In genomic region chr13:47672982-47673670, GRCh38 we compare ENCODE assay signal across 14 cellular contexts.
DNase-seq lines count a peak whose midpoint lies in the region; FAIRE-seq and TF ChIP-seq lines count a peak whose summit lies in the region.
"Had no signal": no experiment of that assay in that cellular context is flagged by ENCODE, and none has a peak within 500 bp of the region (broad histone marks: within the 10 kb centered on the region; RNA-seq: fewer than 3 reads in every experiment).

No MANE protein-coding gene starts in this region.

- peak in 1 of 2 donors; percentile 23 for TF ChIP-seq RAD21 in liver (IDR thresholded peaks at IDR 0.05)

- H3K9ac ChIP-seq in liver (ENCODE audit: low read depth in 1 of 2, low read length in 2 of 2) = no peak overlapping the region
- H3K9ac ChIP-seq: parathyroid adenoma had no signal

- peaks cover 0 to 2% (median 0%) of the 10 kb centered on the region in 4 donors for H3K27me3 ChIP-seq in liver (ENCODE audit: control insufficient read depth in 4 of 4, insufficient read depth in 4 of 4, low read length in 3 of 4)
- H3K27me3 ChIP-seq in thyroid gland = no peaks in the 10 kb centered on the region
- H3K27me3 ChIP-seq: dorsolateral prefrontal cortex had no signal

- intact Hi-C loops in thyroid gland (cut with DNase I) = no loop called here

- 32% methylated on average over 4 of the region's 4 CpGs for WGBS in liver
- 26 to 33% methylated on average over 4 of the region's 4 CpGs for WGBS in thyroid gland, 2 donors

- DNase-seq in SKM-1 treated with dmso at 0.1 percent for 144 hours (lab: John Stamatoyannopoulos, UW; ENCODE audit: unreplicated experiment) (peak; percentile 24), SKM-1 (lab: John Stamatoyannopoulos, UW; ENCODE audit: unreplicated experiment) (no peak), cardiac fibroblast (ENCODE audit: low read depth in 2 of 2) (peak; percentile 78 to 94), GM12891 (ENCODE audit: insufficient read length, low spot score) (no peak), thyroid gland (no peak), NCI-H1436 treated with DMSO at 0.1 percent for 48 hours (lab: John Stamatoyannopoulos, UW) (no peak), NCI-H187 (lab: John Stamatoyannopoulos, UW) (no peak)
- DNase-seq: dorsolateral prefrontal cortex, NCI-H2029 treated with DMSO at 0.1 percent for 48 hours, RPMI8226 had no signal

- H3K9me3 ChIP-seq in liver (ENCODE audit: control insufficient read depth in 4 of 4, low read length in 3 of 4) = no peaks in the 10 kb centered on the region
- no peaks in the 10 kb centered on the region for H3K9me3 ChIP-seq in thyroid gland

- FAIRE-seq in GM12891 (lab: Jason Lieb, UNC) = no peak

- H3K4me3 ChIP-seq in cardiac fibroblast (replicated peaks in 1 of 2; ENCODE audit: low read depth in 2 of 2, low read length in 2 of 2) (no peak overlapping the region), liver (ENCODE audit: low read depth in 1 of 3, low read length in 3 of 3) (no peak overlapping the region), thyroid gland (replicated peaks in 1 of 3) (no peak overlapping the region)
- H3K4me3 ChIP-seq: dorsolateral prefrontal cortex had no signal

- H3K4me1 ChIP-seq in liver (ENCODE audit: control insufficient read depth in 4 of 4, insufficient read depth in 4 of 4, low read length in 3 of 4) = peaks cover 0 to 2% (median 0%) of the 10 kb centered on the region in 4 donors
- no peaks in the 10 kb centered on the region for H3K4me1 ChIP-seq in thyroid gland
- H3K4me1 ChIP-seq: parathyroid adenoma had no signal

- H3K27ac ChIP-seq in liver (ENCODE audit: low read depth in 1 of 2, low read length in 2 of 2) (no peak overlapping the region), thyroid gland (no peak overlapping the region)
- H3K27ac ChIP-seq: 22Rv1, dorsolateral prefrontal cortex, HL-60, parathyroid adenoma had no signal

- no peaks in the 10 kb centered on the region for H3K36me3 ChIP-seq in liver (ENCODE audit: control insufficient read depth in 4 of 4, insufficient read depth in 3 of 4, low read depth in 1 of 4, low read length in 3 of 4)
- H3K36me3 ChIP-seq in thyroid gland = no peaks in the 10 kb centered on the region

- TF ChIP-seq CTCF in cardiac fibroblast (IDR thresholded peaks at IDR 0.05; ENCODE audit: low read depth, low read length) (no peak), liver (IDR thresholded peaks at IDR 0.05; ENCODE audit: low read depth, low read length, missing input control) (no peak), thyroid gland (IDR thresholded peaks at IDR 0.05) (no peak)

- no peak for TF ChIP-seq POLR2A in GM12891 (IDR thresholded peaks at IDR 0.05; ENCODE audit: low read depth, low read length)
- TF ChIP-seq POLR2A in thyroid gland (IDR thresholded peaks at IDR 0.05) = no peak

TF ChIP-seq in liver, 16 proteins besides CTCF, POLR2A, EP300 and RAD21:
- no peak for TF ChIP-seq REST (IDR thresholded peaks at IDR 0.05)
- TF ChIP-seq RXRA (IDR thresholded peaks at IDR 0.05) = peak in 1 of 2 donors; percentile 48
- peak; percentile 19 for TF ChIP-seq YY1 (IDR thresholded peaks at IDR 0.05)
- no peak for TF ChIP-seq TAF1 (conservative IDR thresholded peaks at IDR 0.05)
- TF ChIP-seq ATF3 (IDR thresholded peaks at IDR 0.05) = no peak
- TF ChIP-seq FOXA1 (IDR thresholded peaks at IDR 0.05) = no peak
- TF ChIP-seq HNF4A (conservative IDR thresholded peaks at IDR 0.05) = peak in 1 of 2 donors; percentile 33
- no peak for TF ChIP-seq FOXA2 (IDR thresholded peaks at IDR 0.05)
- TF ChIP-seq JUND (IDR thresholded peaks at IDR 0.05) = peak in 1 of 2 donors; percentile 43
- no peak for TF ChIP-seq SP1 (IDR thresholded peaks at IDR 0.05)
- TF ChIP-seq GABPA (IDR thresholded peaks at IDR 0.05 in 1 of 2, conservative IDR thresholded peaks at IDR 0.05 in 1 of 2) = no peak

TF ChIP-seq in GM12891, 5 proteins besides CTCF, POLR2A, EP300 and RAD21:
- TF ChIP-seq POU2F2 (IDR thresholded peaks at IDR 0.05; ENCODE audit: low read depth, low read length) (no peak), TAF1 (IDR thresholded peaks at IDR 0.05; ENCODE audit: low read depth, low read length) (no peak), SPI1 (IDR thresholded peaks at IDR 0.05; ENCODE audit: low read depth, low read length) (no peak), POLR2AphosphoS5 (IDR thresholded peaks at IDR 0.05; ENCODE audit: low read depth, low read length) (no peak), PAX5 (IDR thresholded peaks at IDR 0.05; ENCODE audit: insufficient read depth, low read length, severe bottlenecking) (no peak)

Comparison
In these comparisons a context has a peak if more than half of its experiments do, and no peak if none do; other contexts are left out.
1. DNase-seq: peak in SKM-1 treated with dmso at 0.1 percent for 144 hours (single experiment) and cardiac fibroblast (2 of 2); none in SKM-1 (single experiment), GM12891 (single experiment), thyroid gland (0 of 2), NCI-H1436 treated with DMSO at 0.1 percent for 48 hours (single experiment) and NCI-H187 (0 of 2).